In genomic region chr14:53581497-53581896, GRCh38 we compare ENCODE assay signal across 23 cellular contexts.
A peak's percentile ranks its signal among the peaks of the same experiment; 100 is the strongest.
DNase-seq lines count a peak whose midpoint lies in the region; ATAC-seq and TF ChIP-seq lines count a peak whose summit lies in the region.
"Had no signal": no experiment of that assay in that cellular context is flagged by ENCODE, and none has a peak within 500 bp of the region (broad histone marks: within the 10 kb centered on the region; RNA-seq: fewer than 3 reads in every experiment).

No MANE protein-coding gene starts in this region.

- no peaks in the 10 kb centered on the region for H3F3A ChIP-seq in GM23338 (replicated peaks; ENCODE audit: low read depth)

- H3K27me3 ChIP-seq in GM23338 (ENCODE audit: insufficient read depth): no peaks in the 10 kb centered on the region
- H3K27me3 ChIP-seq in ectodermal cell (ENCODE audit: control insufficient read depth, insufficient read depth, low read length, poor library complexity, severe bottlenecking): no peaks in the 10 kb centered on the region
- H3K27me3 ChIP-seq: BLaER1 treated with 17β-estradiol and CSF1 and Interleukin-3, amounts not matched to agents 10 nM and 100 nM had no signal

- H3K27ac ChIP-seq in GM23338 (ENCODE audit: low read depth): no peak overlapping the region
- H3K27ac ChIP-seq in ectodermal cell (ENCODE audit: insufficient read depth, low read depth, low read length, poor library complexity, severe bottlenecking): peak overlapping the region; percentile 26
- H3K27ac ChIP-seq: BLaER1 treated with 17β-estradiol and CSF1 and Interleukin-3, amounts not matched to agents 10 nM and 100 nM; GM23248 had no signal

- DNase-seq in GM23338 (ENCODE audit: low spot score): peak; percentile 11
- peak; percentile 35 for DNase-seq in left kidney (ENCODE audit: low read depth, low spot score)
- no peak for DNase-seq in type B pancreatic cell (ENCODE audit: extremely low spot score, unreplicated experiment)
- DNase-seq in AG20443 (ENCODE audit: low spot score): no peak
- DNase-seq in dedifferentiated amniotic fluid mesenchymal stem cell (ENCODE audit: extremely low spot score): no peak
- DNase-seq in AG08395 (ENCODE audit: low spot score): no peak
- DNase-seq: 8988T; ACHN; AML-193; CD4-positive, alpha-beta T cell; GM23248; HCEC 1CT; NCI-H1092; NCI-H1417 treated with DMSO at 0.1 percent for 48 hours; NCI-H187; NCI-H2081 treated with DMSO at 0.1 percent for 48 hours; NCI-H2171; NCI-H524; NCI-H774; SIG-M5; SK-N-SH had no signal

- H3K36me3 Mint-ChIP-seq in GM23338 (ENCODE audit: low read depth): peaks cover 9% of the 10 kb centered on the region
- H3K36me3 Mint-ChIP-seq in type B pancreatic cell: no peaks in the 10 kb centered on the region

- H3K4me1 ChIP-seq in GM23338 (ENCODE audit: insufficient read depth) (peaks cover 4% of the 10 kb centered on the region), ectodermal cell (ENCODE audit: control insufficient read depth, insufficient read depth, low read length) (no peaks in the 10 kb centered on the region)
- H3K4me1 ChIP-seq: BLaER1 treated with 17β-estradiol and CSF1 and Interleukin-3, amounts not matched to agents 10 nM and 100 nM had no signal

- H3K4me3 ChIP-seq in GM23338 (no peak overlapping the region), ectodermal cell (ENCODE audit: insufficient read depth, low read depth, low read length) (no peak overlapping the region)
- H3K4me3 ChIP-seq: BLaER1 treated with 17β-estradiol and CSF1 and Interleukin-3, amounts not matched to agents 10 nM and 100 nM; GM23248 had no signal

- TF ChIP-seq CTCF in GM23338 (conservative IDR thresholded peaks at IDR 0.05; ENCODE audit: low read depth in 2 of 2) (no peak), type B pancreatic cell (conservative IDR thresholded peaks at IDR 0.05) (no peak)

- H3K36me3 ChIP-seq in GM23338 (ENCODE audit: insufficient read depth) (no peaks in the 10 kb centered on the region; the same call in 1 of the 2 replicates), ectodermal cell (ENCODE audit: control insufficient read depth, insufficient read depth, low read length) (no peaks in the 10 kb centered on the region)
- H3K36me3 ChIP-seq: BLaER1 treated with 17β-estradiol and CSF1 and Interleukin-3, amounts not matched to agents 10 nM and 100 nM had no signal

- WGBS in ectodermal cell, 2 experiments: 38 to 58% methylated on average over 1 of the region's 1 CpG

- no peak overlapping the region; the same call in 1 of the 2 replicates for H3K4me2 ChIP-seq in GM23338
- H3K4me2 ChIP-seq: BLaER1 treated with 17β-estradiol and CSF1 and Interleukin-3, amounts not matched to agents 10 nM and 100 nM; SK-N-SH had no signal

- H3K4me1 Mint-ChIP-seq in GM23338 (peaks cover 8% of the 10 kb centered on the region; the same call in 1 of the 3 replicates), type B pancreatic cell (ENCODE audit: unreplicated experiment) (peaks cover 14% of the 10 kb centered on the region)

- H3K4me3 Mint-ChIP-seq in GM23338: no peak overlapping the region
- no peak overlapping the region for H3K4me3 Mint-ChIP-seq in type B pancreatic cell
- H3K4me3 Mint-ChIP-seq: CD4-positive, alpha-beta T cell had no signal

- H3K27ac Mint-ChIP-seq in GM23338: no peak overlapping the region
- H3K27ac Mint-ChIP-seq in type B pancreatic cell: peak overlapping the region; percentile 8
- H3K27ac Mint-ChIP-seq: CD4-positive, alpha-beta T cell had no signal

- H3K79me2 ChIP-seq in GM23338 (replicated peaks; ENCODE audit: insufficient read depth): no peaks in the 10 kb centered on the region

- H3K9me3 Mint-ChIP-seq in GM23338 (peaks cover 8% of the 10 kb centered on the region), type B pancreatic cell (no peaks in the 10 kb centered on the region)

- no peak overlapping the region for H2AFZ ChIP-seq in GM23338
- H2AFZ ChIP-seq: GM23248 had no signal

- no peaks in the 10 kb centered on the region for H3K9me2 ChIP-seq in GM23338 (ENCODE audit: insufficient read depth)
- H3K9me2 ChIP-seq: SK-N-SH had no signal

- no peaks in the 10 kb centered on the region for H3K9me3 ChIP-seq in ectodermal cell (ENCODE audit: control insufficient read depth, low read length)
- H3K9me3 ChIP-seq: BLaER1 treated with 17β-estradiol and CSF1 and Interleukin-3, amounts not matched to agents 10 nM and 100 nM; SK-N-SH had no signal

- peak; percentile 82 for ATAC-seq in GM23338

- H4K20me1 ChIP-seq in GM23338 (replicated peaks; ENCODE audit: insufficient read depth): no peaks in the 10 kb centered on the region
- H4K20me1 ChIP-seq: BLaER1 treated with 17β-estradiol and CSF1 and Interleukin-3, amounts not matched to agents 10 nM and 100 nM had no signal

- H3K27me3 Mint-ChIP-seq in GM23338 (ENCODE audit: insufficient read depth, low read depth, poor library complexity) (no peaks in the 10 kb centered on the region), type B pancreatic cell (no peaks in the 10 kb centered on the region)

TF ChIP-seq in GM23338, 12 proteins besides CTCF, POLR2A, EP300 and RAD21 (continues in another document):
- TF ChIP-seq NANOG (IDR thresholded peaks at IDR 0.05; ENCODE audit: borderline replicate concordance) (no peak), ZNF331 (CRISPR knock-in tag; IDR thresholded peaks at IDR 0.05; ENCODE audit: low read depth) (no peak), POLR2AphosphoS5 (IDR thresholded peaks at IDR 0.05; ENCODE audit: low read depth) (no peak), CREB1 (CRISPR knock-in tag; IDR thresholded peaks at IDR 0.05; ENCODE audit: low read depth) (no peak), EZH2phosphoT487 (IDR thresholded peaks at IDR 0.05; ENCODE audit: unreplicated experiment) (no peak), ETS1 (IDR thresholded peaks at IDR 0.05) (no peak), REST (IDR thresholded peaks at IDR 0.05; ENCODE audit: unreplicated experiment) (no peak), JUNB (IDR thresholded peaks at IDR 0.05; ENCODE audit: unreplicated experiment) (no peak), STAT1 (IDR thresholded peaks at IDR 0.05; ENCODE audit: unreplicated experiment) (no peak)

Comparison
In these comparisons a context has a peak if more than half of its experiments do, and no peak if none do; other contexts are left out.
1. DNase-seq: peak in GM23338 (single experiment) and left kidney (single experiment); none in type B pancreatic cell (single experiment), AG20443 (single experiment), dedifferentiated amniotic fluid mesenchymal stem cell (single experiment) and AG08395 (single experiment).